ENCODE assay signal across 21 cellular contexts in genomic region chr3:119604878-119605277, GRCh38. TPM values are rescaled to one million over a fixed set of nuclear protein-coding genes. Genes with fewer than 3 reads are reported as not detected.
DNase-seq lines count a peak whose midpoint lies in the region; ATAC-seq and TF ChIP-seq lines count a peak whose summit lies in the region.
"Had no signal": no experiment of that assay in that cellular context is flagged by ENCODE, and none has a peak within 500 bp of the region (broad histone marks: within the 10 kb centered on the region; RNA-seq: fewer than 3 reads in every experiment).

No MANE protein-coding gene starts in this region.

- H3K79me2 ChIP-seq in Karpas-422 (ENCODE audit: low read length): no peaks in the 10 kb centered on the region

- H3K9me2 ChIP-seq in Karpas-422 (replicated peaks; ENCODE audit: insufficient read depth, low read length): no peaks in the 10 kb centered on the region

- H3K4me3 ChIP-seq in cardiac fibroblast (replicated peaks in 1 of 2; ENCODE audit: low read depth in 2 of 2, low read length in 2 of 2) (no peak overlapping the region), Karpas-422 (ENCODE audit: low read length) (no peak overlapping the region)
- H3K4me3 ChIP-seq: cardiac muscle cell, Peyer's patch, vagina had no signal

- H3K27me3 ChIP-seq in Karpas-422 (ENCODE audit: low read length): no peaks in the 10 kb centered on the region
- H3K27me3 ChIP-seq: cardiac muscle cell, Peyer's patch, vagina had no signal

- H3K27ac Mint-ChIP-seq in activated CD4-positive, alpha-beta T cell treated with anti-CD3 and anti-CD28 coated beads for 36 hours: no peak overlapping the region
- H3K27ac Mint-ChIP-seq: CD8-positive, alpha-beta T cell; stimulated activated naive B cell treated with anti-CD40 and anti-IgM and Interleukin-4, amounts not matched to agents 10 μg/mL and 1 μg/mL and 100 μg/mL, for 72 hours; T-helper 2 cell treated with Interferon-gamma antibody and Interleukin-4, amounts not matched to agents 5 μg/mL and 100 μg/mL, for 36 hours had no signal

- intact Hi-C loops in activated CD4-positive, alpha-beta T cell treated with anti-CD3 and anti-CD28 coated beads for 36 hours (cut with DNase I, micrococcal nuclease): no loop called here

- no peaks in the 10 kb centered on the region for H3K36me3 ChIP-seq in Karpas-422 (ENCODE audit: insufficient read depth, low read length)
- H3K36me3 ChIP-seq: cardiac muscle cell, Peyer's patch, vagina had no signal

- TF ChIP-seq CTCF in cardiac fibroblast (IDR thresholded peaks at IDR 0.05; ENCODE audit: low read depth, low read length): no peak

- no peaks in the 10 kb centered on the region for H4K20me1 ChIP-seq in Karpas-422 (ENCODE audit: insufficient read depth, low read depth, low read length)

- ATAC-seq in activated CD4-positive, alpha-beta T cell treated with anti-CD3 and anti-CD28 coated beads for 36 hours: peak; percentile 78
- ATAC-seq in HG02885 (IDR thresholded peaks at IDR 0.05; ENCODE audit: poor library complexity, unreplicated experiment) (no peak), GM21576 (IDR thresholded peaks at IDR 0.05; ENCODE audit: unreplicated experiment) (no peak)
- ATAC-seq: CD8-positive, alpha-beta T cell; stimulated activated naive B cell treated with anti-CD40 and anti-IgM and Interleukin-4, amounts not matched to agents 10 μg/mL and 1 μg/mL and 100 μg/mL, for 72 hours had no signal

- H3K9me3 Mint-ChIP-seq in activated CD4-positive, alpha-beta T cell treated with anti-CD3 and anti-CD28 coated beads for 36 hours (ENCODE audit: low read depth): no peaks in the 10 kb centered on the region
- H3K9me3 Mint-ChIP-seq: activated CD4-positive, alpha-beta T cell treated with anti-CD3 and anti-CD28 coated beads, Interleukin-2, amount 10 ng/mL, durations not matched to agents 7 days and 5 days; CD8-positive, alpha-beta T cell; stimulated activated naive B cell treated with anti-CD40 and anti-IgM and Interleukin-4, amounts not matched to agents 10 μg/mL and 1 μg/mL and 100 μg/mL, for 72 hours; T-helper 2 cell treated with Interferon-gamma antibody and Interleukin-4, amounts not matched to agents 5 μg/mL and 100 μg/mL, for 36 hours had no signal

- H2AFZ ChIP-seq in Karpas-422 (ENCODE audit: low read length): no peak overlapping the region

- H3K4me3 Mint-ChIP-seq in activated CD4-positive, alpha-beta T cell treated with anti-CD3 and anti-CD28 coated beads for 36 hours: no peak overlapping the region
- H3K4me3 Mint-ChIP-seq: activated CD4-positive, alpha-beta T cell treated with anti-CD3 and anti-CD28 coated beads, Interleukin-2, amount 10 ng/mL, durations not matched to agents 7 days and 5 days; CD8-positive, alpha-beta T cell; stimulated activated naive B cell treated with anti-CD40 and anti-IgM and Interleukin-4, amounts not matched to agents 10 μg/mL and 1 μg/mL and 100 μg/mL, for 72 hours; T-helper 2 cell treated with Interferon-gamma antibody and Interleukin-4, amounts not matched to agents 5 μg/mL and 100 μg/mL, for 36 hours had no signal

- no peak overlapping the region for H3K4me2 ChIP-seq in Karpas-422 (ENCODE audit: low read depth, low read length, poor library complexity, severe bottlenecking)

- H3K9me3 ChIP-seq in Karpas-422 (ENCODE audit: low read length): no peaks in the 10 kb centered on the region
- H3K9me3 ChIP-seq: Peyer's patch, vagina had no signal

- no peak overlapping the region for H3K27ac ChIP-seq in Karpas-422 (ENCODE audit: low read length)
- H3K27ac ChIP-seq: cardiac muscle cell, Peyer's patch, vagina had no signal

- no peak overlapping the region for H3K9ac ChIP-seq in Karpas-422 (ENCODE audit: low read length)

- CTCF ChIA-PET in activated CD4-positive, alpha-beta T cell treated with anti-CD3 and anti-CD28 coated beads for 36 hours (lab: Charles Lee): no interaction called here

- no peaks in the 10 kb centered on the region for H3K36me3 Mint-ChIP-seq in activated CD4-positive, alpha-beta T cell treated with anti-CD3 and anti-CD28 coated beads for 36 hours (ENCODE audit: low read depth)
- H3K36me3 Mint-ChIP-seq: CD8-positive, alpha-beta T cell had no signal

- peaks cover 2% of the 10 kb centered on the region for H3K27me3 Mint-ChIP-seq in activated CD4-positive, alpha-beta T cell treated with anti-CD3 and anti-CD28 coated beads for 36 hours

- H3K4me1 Mint-ChIP-seq in activated CD4-positive, alpha-beta T cell treated with anti-CD3 and anti-CD28 coated beads for 36 hours: peaks cover 6% of the 10 kb centered on the region

- POLR2A ChIA-PET in activated CD4-positive, alpha-beta T cell treated with anti-CD3 and anti-CD28 coated beads for 36 hours (lab: Charles Lee): no interaction called here

- DNase-seq in activated CD4-positive, alpha-beta T cell treated with anti-CD3 and anti-CD28 coated beads for 36 hours: no peak
- no peak for DNase-seq in activated CD4-positive, alpha-beta T cell treated with anti-CD3 and anti-CD28 coated beads, Interleukin-2, amount 50 U/mL, for 48 hours
- peak; percentile 24 for DNase-seq in RKO (ENCODE audit: low spot score)
- DNase-seq in cardiac fibroblast (ENCODE audit: low read depth in 2 of 2): peak; percentile 47 to 68
- DNase-seq in renal cortical epithelial cell (ENCODE audit: low read depth): peak; percentile 51
- DNase-seq in Karpas-422: no peak
- DNase-seq: activated CD4-positive, alpha-beta T cell treated with anti-CD3 and anti-CD28 coated beads, Interleukin-2, amount 10 ng/mL, durations not matched to agents 7 days and 5 days; CD8-positive, alpha-beta T cell; effector memory CD4-positive, alpha-beta T cell; midbrain; NCI-H187; NCI-H69; nucleus accumbens; Peyer's patch; stimulated activated naive B cell treated with anti-CD40 and anti-IgM and Interleukin-4, amounts not matched to agents 10 μg/mL and 1 μg/mL and 100 μg/mL, for 72 hours had no signal

- H3K4me1 ChIP-seq in Karpas-422 (ENCODE audit: low read length): no peaks in the 10 kb centered on the region
- H3K4me1 ChIP-seq: Peyer's patch, vagina had no signal

RNA-seq across cellular contexts. Expression of gene PLA1A, which starts 7.2 kb away (rescaled TPM):
- total RNA-seq in activated CD4-positive, alpha-beta T cell treated with anti-CD3 and anti-CD28 coated beads for 36 hours: not detected
- 1.2 and 5.1 TPM in 2 replicates for total RNA-seq in renal cortical epithelial cell
- not detected in 2 replicates for total RNA-seq in Karpas-422 (2014; rRNA removed; shearing (Covaris generic); ENCODE audit: low replicate concordance)
- total RNA-seq: activated CD4-positive, alpha-beta T cell treated with anti-CD3 and anti-CD28 coated beads, Interleukin-2, amount 10 ng/mL, durations not matched to agents 7 days and 5 days; cardiac muscle cell; CD8-positive, alpha-beta T cell had no signal

RNA-seq across cellular contexts. Expression of gene ADPRH, which starts 25.6 kb away (rescaled TPM):
- 1 to 10 TPM; 2.5 to 3.5 TPM for total RNA-seq in activated CD4-positive, alpha-beta T cell treated with anti-CD3 and anti-CD28 coated beads for 36 hours
- total RNA-seq in renal cortical epithelial cell: 6.6 and 7.8 TPM in 2 replicates
- 2.9 and 3.0 TPM in 2 replicates for total RNA-seq in Karpas-422 (2014; rRNA removed; shearing (Covaris generic); ENCODE audit: low replicate concordance)

RNA-seq across cellular contexts. Expression of gene CD80, which starts 45.5 kb away (rescaled TPM):
- 1 to 10 TPM in 1 of 2 experiments, under 1 TPM in 1; 0.74 to 1.2 TPM for total RNA-seq in activated CD4-positive, alpha-beta T cell treated with anti-CD3 and anti-CD28 coated beads for 36 hours
- not detected in 2 replicates for total RNA-seq in renal cortical epithelial cell
- total RNA-seq in Karpas-422 (2014; rRNA removed; shearing (Covaris generic); ENCODE audit: low replicate concordance): not detected in 2 replicates
- total RNA-seq: glomerular endothelial cell, vagina had no signal

RNA-seq across cellular contexts. Expression of gene POPDC2, which starts 55.5 kb away (rescaled TPM):
- 1 to 10 TPM; 1.4 to 1.7 TPM for total RNA-seq in activated CD4-positive, alpha-beta T cell treated with anti-CD3 and anti-CD28 coated beads for 36 hours
- total RNA-seq in renal cortical epithelial cell: 0.40 TPM in 1 of 2 replicates, not detected in the other
- total RNA-seq in Karpas-422 (2014; rRNA removed; shearing (Covaris generic); ENCODE audit: low replicate concordance): 0.32 and 1.0 TPM in 2 replicates

Comparison
In these comparisons a context has a peak if more than half of its experiments do, and no peak if none do; other contexts are left out.
1. DNase-seq: peak in RKO (single experiment), cardiac fibroblast (2 of 2) and renal cortical epithelial cell (single experiment); none in activated CD4-positive, alpha-beta T cell treated with anti-CD3 and anti-CD28 coated beads for 36 hours (single experiment), activated CD4-positive, alpha-beta T cell treated with anti-CD3 and anti-CD28 coated beads, Interleukin-2, amount 50 U/mL, for 48 hours (0 of 2) and Karpas-422 (single experiment).